In the genomic region with DNA sequence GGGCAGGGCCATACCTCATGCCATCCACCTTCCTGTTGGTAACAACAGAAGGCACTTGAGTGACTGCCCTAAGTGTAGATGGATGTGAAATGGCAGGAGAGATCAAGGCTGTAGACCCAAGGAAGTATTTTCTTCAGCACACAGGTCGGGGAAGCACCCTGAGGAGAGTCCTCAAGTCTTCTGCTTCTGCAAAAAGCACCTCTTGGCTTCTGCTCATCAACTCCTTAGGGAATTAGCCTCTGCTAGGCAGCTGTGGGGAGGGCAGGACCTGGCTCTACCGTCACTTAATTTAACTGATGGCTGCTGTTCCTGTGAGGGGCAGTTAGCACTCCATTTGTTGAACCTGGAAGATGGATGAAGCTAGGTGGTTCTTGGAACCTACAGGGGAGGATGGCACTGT, we compare ENCODE assay signal across 14 cellular contexts. TPM values are rescaled to one million over a fixed set of nuclear protein-coding genes. Genes with fewer than 3 reads are reported as not detected.
DNase-seq lines count a peak whose midpoint lies in the region; ATAC-seq and TF ChIP-seq lines count a peak whose summit lies in the region.
"Had no signal": no experiment of that assay in that cellular context is flagged by ENCODE, and none has a peak within 500 bp of the region (broad histone marks: within the 10 kb centered on the region; RNA-seq: fewer than 3 reads in every experiment).

No MANE protein-coding gene starts in this region.

- H3K27me3 Mint-ChIP-seq in naive B cell: peaks cover 0 to 4% (median 0%) of the 10 kb centered on the region in 3 donors
- H3K27me3 Mint-ChIP-seq in stimulated activated naive B cell treated with anti-CD40 and anti-IgM and Interleukin-4, amounts not matched to agents 10 μg/mL and 1 μg/mL and 100 μg/mL, for 72 hours: peaks cover 0 to 10% of the 10 kb centered on the region in 2 donors
- peaks cover 7 to 21% (median 9%) of the 10 kb centered on the region in 3 donors for H3K27me3 Mint-ChIP-seq in CD14-positive monocyte (ENCODE audit: low read depth in 3 of 3)

- no peaks in the 10 kb centered on the region for H3K9me3 Mint-ChIP-seq in naive B cell
- H3K9me3 Mint-ChIP-seq in stimulated activated naive B cell treated with anti-CD40 and anti-IgM and Interleukin-4, amounts not matched to agents 10 μg/mL and 1 μg/mL and 100 μg/mL, for 72 hours: no peaks in the 10 kb centered on the region
- H3K9me3 Mint-ChIP-seq in CD14-positive monocyte: no peaks in the 10 kb centered on the region
- H3K9me3 Mint-ChIP-seq: CD8-positive, alpha-beta memory T cell; H9 had no signal

- H3K27ac ChIP-seq in BLaER1 (no peak overlapping the region), OCI-LY7 (ENCODE audit: low read depth, low read length, poor library complexity, severe bottlenecking) (no peak overlapping the region)
- H3K27ac ChIP-seq: 22Rv1, A549 had no signal

- peak; percentile 48 to 52 for ATAC-seq in naive B cell (ENCODE audit: low read depth in 2 of 2)
- ATAC-seq in stimulated activated naive B cell treated with anti-CD40 and anti-IgM and Interleukin-4, amounts not matched to agents 10 μg/mL and 1 μg/mL and 100 μg/mL, for 72 hours (replicated peaks): peak; percentile 73 to 87

- H3K27ac Mint-ChIP-seq in naive B cell (peak overlapping the region in 2 of 6 donors; percentile 27 to 59), CD14-positive monocyte (no peak overlapping the region)
- no peak overlapping the region for H3K27ac Mint-ChIP-seq in stimulated activated naive B cell treated with anti-CD40 and anti-IgM and Interleukin-4, amounts not matched to agents 10 μg/mL and 1 μg/mL and 100 μg/mL, for 72 hours
- H3K27ac Mint-ChIP-seq: CD4-positive, CD25-positive, alpha-beta regulatory T cell; CD8-positive, alpha-beta memory T cell had no signal

- H3K4me2 ChIP-seq in BLaER1 (peak overlapping the region; percentile 42), OCI-LY7 (ENCODE audit: low read length) (no peak overlapping the region)
- H3K4me2 ChIP-seq: A549 had no signal

- intact Hi-C loops in OCI-LY7 (cut with micrococcal nuclease; ENCODE audit: unreplicated experiment) (no loop called here), CD14-positive monocyte (cut with micrococcal nuclease) (no loop called here)

- H3K9me3 ChIP-seq in BLaER1 (no peaks in the 10 kb centered on the region), OCI-LY7 (ENCODE audit: low read length) (no peaks in the 10 kb centered on the region)
- H3K9me3 ChIP-seq: A549, Caco-2 had no signal

- H3K9me2 ChIP-seq in OCI-LY7 (ENCODE audit: insufficient read depth, low read length): no peaks in the 10 kb centered on the region

- BruUV-seq in OCI-LY7 (replicated peaks; lab: Mats Ljungman, UMichigan): no TSS peak

- H2AFZ ChIP-seq in OCI-LY7 (ENCODE audit: low read length): no peak overlapping the region

- H3K36me3 Mint-ChIP-seq in naive B cell (no peaks in the 10 kb centered on the region), CD14-positive monocyte (no peaks in the 10 kb centered on the region)
- no peaks in the 10 kb centered on the region for H3K36me3 Mint-ChIP-seq in stimulated activated naive B cell treated with anti-CD40 and anti-IgM and Interleukin-4, amounts not matched to agents 10 μg/mL and 1 μg/mL and 100 μg/mL, for 72 hours
- H3K36me3 Mint-ChIP-seq: CD4-positive, CD25-positive, alpha-beta regulatory T cell; CD8-positive, alpha-beta memory T cell had no signal

- H4K20me1 ChIP-seq in BLaER1 (no peaks in the 10 kb centered on the region), OCI-LY7 (ENCODE audit: insufficient read depth, low read length) (no peaks in the 10 kb centered on the region; the same call in 1 of the 2 replicates)

- H3K4me3 ChIP-seq in BLaER1 (no peak overlapping the region), OCI-LY7 (ENCODE audit: low read depth, low read length, poor library complexity, severe bottlenecking) (no peak overlapping the region)
- H3K4me3 ChIP-seq: A549 had no signal

- H3K4me3 Mint-ChIP-seq in naive B cell (no peak overlapping the region), CD14-positive monocyte (no peak overlapping the region)
- no peak overlapping the region for H3K4me3 Mint-ChIP-seq in stimulated activated naive B cell treated with anti-CD40 and anti-IgM and Interleukin-4, amounts not matched to agents 10 μg/mL and 1 μg/mL and 100 μg/mL, for 72 hours
- H3K4me3 Mint-ChIP-seq: CD4-positive, CD25-positive, alpha-beta regulatory T cell; CD8-positive, alpha-beta memory T cell; H9 had no signal

- no peaks in the 10 kb centered on the region for H3K79me2 ChIP-seq in OCI-LY7 (ENCODE audit: insufficient read depth, low read depth, low read length)

- H3K36me3 ChIP-seq in BLaER1: no peaks in the 10 kb centered on the region
- H3K36me3 ChIP-seq in OCI-LY7 (ENCODE audit: insufficient read depth, low read length): no peaks in the 10 kb centered on the region

- TF ChIP-seq CTCF in OCI-LY7 (conservative IDR thresholded peaks at IDR 0.05; ENCODE audit: low read length) (no peak), CD14-positive monocyte (IDR thresholded peaks at IDR 0.05) (no peak)

- H3K4me1 ChIP-seq in BLaER1: peaks cover 71% of the 10 kb centered on the region
- peaks cover under 1% of the 10 kb centered on the region for H3K4me1 ChIP-seq in OCI-LY7 (ENCODE audit: insufficient read depth, low read length, poor library complexity, severe bottlenecking)
- H3K4me1 ChIP-seq: A549, Caco-2 had no signal

- DNase-seq in OCI-LY7 (ENCODE audit: low spot score): peak; percentile 6
- no peak for DNase-seq in naive B cell
- no peak for DNase-seq in stimulated activated naive B cell treated with anti-CD40 and anti-IgM and Interleukin-4, amounts not matched to agents 10 μg/mL and 1 μg/mL and 100 μg/mL, for 72 hours
- DNase-seq in COLO668 (lab: John Stamatoyannopoulos, UW; ENCODE audit: unreplicated experiment): no peak
- DNase-seq in NCI-H128 (lab: John Stamatoyannopoulos, UW; ENCODE audit: unreplicated experiment): no peak
- DNase-seq in CD14-positive monocyte (ENCODE audit: low spot score): no peak
- DNase-seq: AML-193; Caco-2; CD4-positive, CD25-positive, alpha-beta regulatory T cell; CD8-positive, alpha-beta memory T cell; H9 had no signal

- CTCF ChIA-PET in OCI-LY7 (lab: Charles Lee; ENCODE audit: unreplicated experiment): no interaction called here

- 0 out of 2 replicates have a peak, but pooled peaks cover under 1% of the 10 kb centered on the region for H3K27me3 ChIP-seq in BLaER1

- POLR2A ChIA-PET in OCI-LY7 (lab: Charles Lee): no interaction called here

- H3K4me1 Mint-ChIP-seq in naive B cell: peaks cover 14 to 18% (median 17%) of the 10 kb centered on the region in 3 donors
- H3K4me1 Mint-ChIP-seq in stimulated activated naive B cell treated with anti-CD40 and anti-IgM and Interleukin-4, amounts not matched to agents 10 μg/mL and 1 μg/mL and 100 μg/mL, for 72 hours: peaks cover 15 to 19% of the 10 kb centered on the region in 2 donors
- peaks cover 9% of the 10 kb centered on the region for H3K4me1 Mint-ChIP-seq in CD14-positive monocyte
- H3K4me1 Mint-ChIP-seq: CD4-positive, CD25-positive, alpha-beta regulatory T cell; CD8-positive, alpha-beta memory T cell had no signal

- H3K9ac ChIP-seq in BLaER1: no peak overlapping the region

RNA-seq across cellular contexts. Expression of a gene that starts 6.9 kb away (rescaled TPM):
- total RNA-seq in OCI-LY7 (2014; rRNA removed; shearing (Covaris generic)): 0.09 TPM in 1 of 2 replicates, not detected in the other
- total RNA-seq in OCI-LY7 (2022): 0.21 and 0.28 TPM in 2 replicates
- under 1 TPM in 3 of 6 donors, not detected in 3; 0.17 to 0.24 (median 0.18) TPM for polyA plus RNA-seq in naive B cell (ENCODE audit: low read depth in 6 of 6)
- polyA plus RNA-seq in CD14-positive monocyte: under 1 TPM in 1 of 2 donors, not detected in 1; 0.09 TPM

RNA-seq across cellular contexts. Expression of a gene that starts 57.2 kb away (rescaled TPM):
- total RNA-seq in OCI-LY7 (2014; rRNA removed; shearing (Covaris generic)): 3.9 and 8.0 TPM in 2 replicates
- total RNA-seq in OCI-LY7 (2022): 8.0 and 9.5 TPM in 2 replicates
- polyA plus RNA-seq in naive B cell (ENCODE audit: low read depth in 6 of 6) (10 to 100 TPM in 2 of 6 donors, 1 to 10 TPM in 4; 3.6 to 11.3 (median 6.4) TPM), CD14-positive monocyte (under 1 TPM; 0.18 to 0.76 TPM)

RNA-seq across cellular contexts. Expression of a gene that starts 59.0 kb away (rescaled TPM):
- 18.9 and 19.3 TPM in 2 replicates for total RNA-seq in OCI-LY7 (2014; rRNA removed; shearing (Covaris generic))
- total RNA-seq in OCI-LY7 (2022): 27.4 and 30.1 TPM in 2 replicates
- polyA plus RNA-seq in naive B cell (ENCODE audit: low read depth in 6 of 6) (10 to 100 TPM; 18.2 to 44.6 (median 32.8) TPM), CD14-positive monocyte (10 to 100 TPM; 12.1 to 14.0 TPM)
